ENCODE assay signal across 22 cellular contexts in genomic region chr20:33119725-33120720, GRCh38. TPM values are rescaled to one million over a fixed set of nuclear protein-coding genes. Genes with fewer than 3 reads are reported as not detected.
DNase-seq lines count a peak whose midpoint lies in the region; ATAC-seq, FAIRE-seq and TF ChIP-seq lines count a peak whose summit lies in the region.
"Had no signal": no experiment of that assay in that cellular context is flagged by ENCODE, and none has a peak within 500 bp of the region (broad histone marks: within the 10 kb centered on the region; RNA-seq: fewer than 3 reads in every experiment).

No MANE protein-coding gene starts in this region.

- POLR2A ChIA-PET in PC-3 (lab: Charles Lee; ENCODE audit: unreplicated experiment) = no interaction called here

- H3K27me3 ChIP-seq in PC-3 (ENCODE audit: low read length) (peaks cover 13% of the 10 kb centered on the region), aorta (ENCODE audit: control insufficient read depth in 1 of 2, insufficient read depth in 2 of 2, low read length in 1 of 2) (no peaks in the 10 kb centered on the region)

- no peak for TF ChIP-seq POLR2A in GM12891 (IDR thresholded peaks at IDR 0.05; ENCODE audit: low read depth, low read length)

- no peaks in the 10 kb centered on the region for H3F3A ChIP-seq in PC-3 (ENCODE audit: low read length, unreplicated experiment)

- 77% methylated on average over 3 of the region's 3 CpGs for WGBS in aorta, 2 donors

- H3K9me3 ChIP-seq in PC-3 (ENCODE audit: low read length) (no peaks in the 10 kb centered on the region), aorta (ENCODE audit: control insufficient read depth, low read length) (no peaks in the 10 kb centered on the region)
- H3K9me3 ChIP-seq: thoracic aorta had no signal

- H2AFZ ChIP-seq in PC-3 (ENCODE audit: low read length) = peak overlapping the region; percentile 25; the same call in 1 of the 2 replicates

- H3K4me1 ChIP-seq in PC-3 (ENCODE audit: insufficient read depth, low read length) (peaks cover 10% of the 10 kb centered on the region), aorta (ENCODE audit: control insufficient read depth in 1 of 2, insufficient read depth in 2 of 2, low read length in 2 of 2) (no peaks in the 10 kb centered on the region)
- H3K4me1 ChIP-seq: left lung had no signal

- CTCF ChIA-PET in PC-3 (lab: Charles Lee) = no interaction called here

- no peaks in the 10 kb centered on the region for H3K36me3 ChIP-seq in PC-3 (ENCODE audit: low read depth, low read length)
- H3K36me3 ChIP-seq in aorta (ENCODE audit: control insufficient read depth in 1 of 2, insufficient read depth in 2 of 2, low read length in 1 of 2) = no peaks in the 10 kb centered on the region
- H3K36me3 ChIP-seq: left lung, thoracic aorta had no signal

- H3K9me2 ChIP-seq in PC-3 (replicated peaks; ENCODE audit: low read length) = no peaks in the 10 kb centered on the region

- no peaks in the 10 kb centered on the region for H3K79me2 ChIP-seq in PC-3 (ENCODE audit: low read length)

- no peak overlapping the region for H3K9ac ChIP-seq in PC-3 (ENCODE audit: low read length)

- no peaks in the 10 kb centered on the region for H4K20me1 ChIP-seq in PC-3 (ENCODE audit: low read length)

- H3K4me2 ChIP-seq in PC-3 (ENCODE audit: low read length) = no peak overlapping the region

- ATAC-seq in GM19463 (IDR thresholded peaks at IDR 0.05; ENCODE audit: unreplicated experiment) = peak; percentile 57
- ATAC-seq in PC-3 = peak; percentile 62
- ATAC-seq in aorta (ENCODE audit: low FRiP score) = no peak
- ATAC-seq in HG03039 (IDR thresholded peaks at IDR 0.05; ENCODE audit: unreplicated experiment) = no peak
- ATAC-seq: effector memory CD8-positive, alpha-beta T cell; left lung; sciatic nerve had no signal

- no peak overlapping the region for H3K4me3 ChIP-seq in PC-3 (ENCODE audit: low read length)
- no peak overlapping the region for H3K4me3 ChIP-seq in aorta (ENCODE audit: low read length in 2 of 2)
- H3K4me3 ChIP-seq: left lung, thoracic aorta had no signal

- intact Hi-C loops in PC-3 (cut with micrococcal nuclease) = no loop called here
- intact Hi-C loops in aorta (cut with DNase I) = no loop called here

- no peak overlapping the region for H3K27ac ChIP-seq in PC-3 (ENCODE audit: low read length)
- no peak overlapping the region for H3K27ac ChIP-seq in aorta (ENCODE audit: low read depth in 1 of 2, low read length in 2 of 2)
- H3K27ac ChIP-seq: left lung, thoracic aorta had no signal

- DNase-seq in GM12891 (ENCODE audit: insufficient read length, low spot score) (no peak), PC-3 (peak; percentile 61), islet precursor cell (peak; percentile 14), aorta (no peak), NCI-H2107 (lab: John Stamatoyannopoulos, UW) (no peak)
- DNase-seq: activated B cell treated with CpG ODN at 0.5 μM for 24 hours; central memory CD4-positive, alpha-beta T cell; effector memory CD8-positive, alpha-beta T cell; Karpas-422; left lung; NCI-H1436; OCI-M1; stimulated activated CD4-positive, alpha-beta T cell treated with anti-CD3 and anti-CD28 coated beads, Interleukin-1b, Interleukin-23, amount 100 ng/mL, for 48 hours had no signal

- TF ChIP-seq CTCF in PC-3 (conservative IDR thresholded peaks at IDR 0.05; ENCODE audit: low read depth, low read length) = no peak

- BruUV-seq in PC-3 (replicated peaks; lab: Mats Ljungman, UMichigan) = no TSS peak

- FAIRE-seq in GM12891 (lab: Jason Lieb, UNC) = peak; percentile 38

TF ChIP-seq in GM12891, 5 proteins besides CTCF, POLR2A, EP300 and RAD21:
- no peak for TF ChIP-seq POU2F2 (IDR thresholded peaks at IDR 0.05; ENCODE audit: low read depth, low read length)
- TF ChIP-seq PAX5 (IDR thresholded peaks at IDR 0.05; ENCODE audit: insufficient read depth, low read length, severe bottlenecking) = no peak
- TF ChIP-seq SPI1 (IDR thresholded peaks at IDR 0.05; ENCODE audit: low read depth, low read length) = no peak
- TF ChIP-seq POLR2AphosphoS5 (IDR thresholded peaks at IDR 0.05; ENCODE audit: low read depth, low read length) = no peak
- no peak for TF ChIP-seq TAF1 (IDR thresholded peaks at IDR 0.05; ENCODE audit: low read depth, low read length)

RNA-seq across cellular contexts. Expression of gene BPIFB4, which starts 40.6 kb away (rescaled TPM):
- polyA plus RNA-seq in GM12891 (2012; ENCODE audit: low read depth, missing spikeins) = 0.13 TPM
- total RNA-seq in PC-3 (2014; rRNA removed) = not detected in 2 replicates
- total RNA-seq in aorta = not detected
- not detected for polyA plus RNA-seq in aorta
- total RNA-seq: activated B cell treated with CpG ODN at 0.5 μM for 24 hours, fibroblast of villous mesenchyme, left lung, NCI-H460, omental fat pad, sciatic nerve, thoracic aorta had no signal
- polyA plus RNA-seq: BJ had no signal

RNA-seq across cellular contexts. Expression of gene BPIFA2, which starts 47.9 kb away (rescaled TPM):
- not detected for polyA plus RNA-seq in GM12891 (2012; ENCODE audit: low read depth, missing spikeins)
- total RNA-seq in PC-3 (2014; rRNA removed) = not detected in 2 replicates
- total RNA-seq in aorta = not detected
- polyA plus RNA-seq in aorta = not detected
- total RNA-seq: activated B cell treated with CpG ODN at 0.5 μM for 24 hours, fibroblast of villous mesenchyme, left lung, NCI-H460, omental fat pad, sciatic nerve, thoracic aorta had no signal
- polyA plus RNA-seq: adipose tissue, BJ had no signal

Comparison
In these comparisons a context has a peak if more than half of its experiments do, and no peak if none do; other contexts are left out.
1. DNase-seq: peak in PC-3 (single experiment) and islet precursor cell (single experiment); none in GM12891 (single experiment), aorta (0 of 2) and NCI-H2107 (single experiment).
2. ATAC-seq: peak in GM19463 (single experiment) and PC-3 (single experiment); none in aorta (single experiment) and HG03039 (single experiment).